Comparison of ENCODE assay signal across 20 cellular contexts in genomic region chr5:15124461-15124860, GRCh38.
"Had no signal": no experiment of that assay in that cellular context is flagged by ENCODE, and none has a peak within 500 bp of the region (broad histone marks: within the 10 kb centered on the region; RNA-seq: fewer than 3 reads in every experiment).

No MANE protein-coding gene starts in this region.

- H3K4me2 ChIP-seq: KMS-11 had no signal

- H3K4me3 ChIP-seq: Peyer's patch, SJCRH30 had no signal

- H3K9me3 ChIP-seq: Peyer's patch, SJCRH30 had no signal

- H3K27me3 ChIP-seq: Peyer's patch, SJCRH30 had no signal

- ATAC-seq: PC-3, Right ventricle myocardium inferior, SK-N-SH treated with all-trans-retinoic acid at 6 μM for 48 hours had no signal

- H3K27ac ChIP-seq: KMS-11, Peyer's patch, SJCRH30 had no signal

- DNase-seq: Kasumi-1, MM.1S, NCI-H1092 treated with DMSO at 0.1 percent for 48 hours, NCI-H1436, NCI-H187, NCI-H2029, NCI-H2081 treated with DMSO at 0.1 percent for 48 hours, NCI-H2171, NCI-H226, NCI-H510A, NCI-H524 treated with DMSO at 0.1 percent for 48 hours, NCI-H69, NCI-H774, PC-3, Peyer's patch, SHP77 treated with DMSO at 0.1 percent for 48 hours, SJCRH30 had no signal

- H3K9ac ChIP-seq: KMS-11 had no signal

- H3K36me3 ChIP-seq: Peyer's patch, SJCRH30 had no signal

- H3K4me1 ChIP-seq: Peyer's patch, SJCRH30 had no signal
